8 cellular contexts compared by ENCODE assay signal in genomic region chr16:66741131-66741900, GRCh38. TPM values are rescaled to one million over a fixed set of nuclear protein-coding genes. Genes with fewer than 3 reads are reported as not detected.
DNase-seq lines count a peak whose midpoint lies in the region; ATAC-seq and TF ChIP-seq lines count a peak whose summit lies in the region.

No MANE protein-coding gene starts in this region.

- peak overlapping the region; percentile 83 for H3K27ac Mint-ChIP-seq in T-helper 17 cell

- ATAC-seq in T-helper 17 cell, result no peak
- no peak for ATAC-seq in GM19328 (IDR thresholded peaks at IDR 0.05; ENCODE audit: unreplicated experiment)
- ATAC-seq in GM18868 (IDR thresholded peaks at IDR 0.05; ENCODE audit: unreplicated experiment), result no peak
- ATAC-seq in HG03571 (IDR thresholded peaks at IDR 0.05; ENCODE audit: unreplicated experiment), result no peak

- peaks cover 77% of the 10 kb centered on the region for H3K79me2 ChIP-seq in osteoblast (ENCODE audit: insufficient read depth, low read length)

- DNase-seq in GM04504 (ENCODE audit: low read depth) (peak; percentile 91), T-helper 17 cell (no peak), foreskin fibroblast (peak; percentile 91 to 98), osteoblast (ENCODE audit: insufficient read length, low spot score, missing footprints) (peak; percentile 96), NCI-H524 treated with DMSO at 0.1 percent for 48 hours (lab: John Stamatoyannopoulos, UW) (no peak)

- H3K4me1 Mint-ChIP-seq in T-helper 17 cell, result peaks cover 23% of the 10 kb centered on the region

- H4K20me1 ChIP-seq in osteoblast (ENCODE audit: insufficient read depth, low read length), result peaks cover 65% of the 10 kb centered on the region

- H3K4me3 Mint-ChIP-seq in T-helper 17 cell, result no peak overlapping the region

- TF ChIP-seq CTCF in foreskin fibroblast (IDR thresholded peaks at IDR 0.05; ENCODE audit: low read depth, low read length) (no peak), osteoblast (IDR thresholded peaks at IDR 0.05; ENCODE audit: extremely low read depth, low read depth, low read length) (no peak)

- H3K27ac ChIP-seq in osteoblast (ENCODE audit: low read depth, low read length), result peak overlapping the region; percentile 75

- no peaks in the 10 kb centered on the region for H3K27me3 ChIP-seq in osteoblast (ENCODE audit: insufficient read depth, low read length)

- peaks cover 30% of the 10 kb centered on the region for H3K4me1 ChIP-seq in osteoblast (ENCODE audit: insufficient read depth, low read length)

- H2AFZ ChIP-seq in osteoblast (ENCODE audit: low read length), result peak overlapping the region; percentile 46

- H3K27me3 Mint-ChIP-seq in T-helper 17 cell, result no peaks in the 10 kb centered on the region

- H3K9me3 ChIP-seq in T-helper 17 cell (ENCODE audit: control insufficient read depth, low read length, poor library complexity, severe bottlenecking) (no peaks in the 10 kb centered on the region), osteoblast (ENCODE audit: low read depth, low read length) (no peaks in the 10 kb centered on the region)

- H3K4me3 ChIP-seq in foreskin fibroblast (ENCODE audit: low read depth in 1 of 2, low read length in 2 of 2), result no peak overlapping the region
- H3K4me3 ChIP-seq in osteoblast (ENCODE audit: insufficient read depth, low read length), result no peak overlapping the region

- peaks cover 83% of the 10 kb centered on the region for H3K36me3 ChIP-seq in osteoblast (ENCODE audit: insufficient read depth, low read length)

- no peaks in the 10 kb centered on the region for H3K36me3 Mint-ChIP-seq in T-helper 17 cell (ENCODE audit: low read depth)

- peak overlapping the region; percentile 54 for H3K4me2 ChIP-seq in osteoblast (ENCODE audit: insufficient read depth, low read length)

RNA-seq across cellular contexts. Expression of gene DYNC1LI2, which starts 10.1 kb away (rescaled TPM):
- 10 to 100 TPM; 77.5 to 97.1 TPM for total RNA-seq in T-helper 17 cell
- total RNA-seq in osteoblast, result 157 and 183 TPM in 2 replicates

RNA-seq across cellular contexts. Expression of gene CMTM4, which starts 44.8 kb away (rescaled TPM):
- total RNA-seq in T-helper 17 cell, result 1 to 10 TPM; 1.1 to 1.5 TPM
- 42.7 and 52.5 TPM in 2 replicates for total RNA-seq in osteoblast

Comparison
In these comparisons a context has a peak if more than half of its experiments do, and no peak if none do; other contexts are left out.
1. DNase-seq: peak in GM04504 (single experiment), foreskin fibroblast (2 of 2) and osteoblast (single experiment); none in T-helper 17 cell (0 of 3) and NCI-H524 treated with DMSO at 0.1 percent for 48 hours (single experiment).
2. RNA of gene CMTM4, which starts 44.8 kb away (total RNA-seq): 42.7 to 52.5 TPM in osteoblast; 1.1 to 1.5 TPM in T-helper 17 cell; every median in the first group is over 10 times any median in the second.